20 cellular contexts compared by ENCODE assay signal in the genomic region with DNA sequence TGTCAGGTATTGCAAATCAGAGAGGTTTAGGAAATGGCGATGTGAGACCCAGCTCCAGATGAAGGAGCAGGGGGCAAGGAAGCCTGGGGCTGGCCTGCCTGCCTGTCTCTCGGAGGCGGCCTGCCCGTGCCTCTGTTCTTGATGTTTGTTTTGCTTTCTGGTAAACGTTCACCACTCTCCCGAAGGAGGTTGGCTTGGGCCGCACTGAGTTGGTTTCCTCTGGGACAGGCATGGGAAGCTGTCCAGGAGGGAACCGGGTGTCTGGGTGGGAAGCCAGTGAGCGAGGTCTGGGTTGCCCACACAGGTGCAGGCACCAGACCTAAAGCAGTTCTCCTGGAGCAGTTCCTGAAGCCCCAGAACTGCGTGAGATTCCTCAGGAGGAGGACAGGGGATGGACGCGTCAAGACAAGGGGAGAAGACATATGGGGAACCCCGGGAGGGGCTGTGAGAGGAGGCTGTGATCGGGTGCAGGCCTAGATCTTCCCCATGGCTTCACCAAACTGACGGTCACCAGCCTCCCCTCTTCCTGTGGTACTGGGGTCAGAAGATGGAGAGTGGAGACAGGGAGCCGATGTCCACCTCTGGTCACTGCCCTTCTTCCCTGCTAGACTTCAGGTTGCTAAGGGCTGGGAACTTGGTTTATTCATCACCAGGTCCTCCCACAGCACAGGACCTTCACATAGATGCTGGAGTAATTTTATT. TPM values are rescaled to one million over a fixed set of nuclear protein-coding genes. Genes with fewer than 3 reads are reported as not detected.
DNase-seq lines count a peak whose midpoint lies in the region; ATAC-seq and TF ChIP-seq lines count a peak whose summit lies in the region.
"Had no signal": no experiment of that assay in that cellular context is flagged by ENCODE, and none has a peak within 500 bp of the region (broad histone marks: within the 10 kb centered on the region; RNA-seq: fewer than 3 reads in every experiment).

No MANE protein-coding gene starts in this region.

- ATAC-seq in Right ventricle myocardium inferior = no peak
- ATAC-seq: activated naive CD8-positive, alpha-beta T cell treated with anti-CD3 and anti-CD28 coated beads, Interleukin-2, amount 50 U/mL, for 24 hours had no signal

- BruUV-seq in mammary epithelial cell (replicated peaks; lab: Mats Ljungman, UMichigan) = no TSS peak

- intact Hi-C loops in left ventricle myocardium inferior (cut with micrococcal nuclease) = no loop called here
- intact Hi-C loops in Right ventricle myocardium inferior (cut with DNase I) = no loop called here
- intact Hi-C loops in sigmoid colon (cut with DNase I) = no loop called here
- intact Hi-C loops in mammary epithelial cell (cut with micrococcal nuclease) = no loop called here

- dilution Hi-C loops in mammary epithelial cell (cut with HindIII; ENCODE audit: low sequenced_read_pairs) = no loop called here

- H3K36me3 ChIP-seq in left ventricle myocardium inferior (peaks cover 3% of the 10 kb centered on the region), fibroblast of lung (ENCODE audit: control insufficient read depth, insufficient read depth, low read length) (no peaks in the 10 kb centered on the region), sigmoid colon (peaks cover 0 to under 1% (median under 1%) of the 10 kb centered on the region in 4 donors), mammary epithelial cell (ENCODE audit: insufficient read depth, low read length) (peaks cover under 1% of the 10 kb centered on the region), BE2C (no peaks in the 10 kb centered on the region)

- TF ChIP-seq POLR2A in sigmoid colon (IDR thresholded peaks at IDR 0.05) = no peak

- H4K20me1 ChIP-seq in fibroblast of lung (ENCODE audit: control insufficient read depth, extremely low read depth, insufficient read depth, low read length) (no peaks in the 10 kb centered on the region), mammary epithelial cell (ENCODE audit: insufficient read depth, low read length) (no peaks in the 10 kb centered on the region)

- no peak overlapping the region for H3K9ac ChIP-seq in fibroblast of lung (ENCODE audit: insufficient read depth, low read length)
- H3K9ac ChIP-seq in mammary epithelial cell (ENCODE audit: insufficient read depth, low read length) = no peak overlapping the region
- H3K9ac ChIP-seq: KMS-11 had no signal

- TF ChIP-seq CTCF in left ventricle myocardium inferior (IDR thresholded peaks at IDR 0.05; ENCODE audit: borderline replicate concordance) = no peak
- TF ChIP-seq CTCF in fibroblast of lung (conservative IDR thresholded peaks at IDR 0.05 in 1 of 2, IDR thresholded peaks at IDR 0.05 in 1 of 2; ENCODE audit: low read depth in 1 of 2, low read length in 2 of 2) = no peak
- TF ChIP-seq CTCF in sigmoid colon (IDR thresholded peaks at IDR 0.05) = no peak
- no peak for TF ChIP-seq CTCF in mammary epithelial cell (conservative IDR thresholded peaks at IDR 0.05 in 1 of 2, IDR thresholded peaks at IDR 0.05 in 1 of 2; ENCODE audit: extremely low read depth in 1 of 2, insufficient read depth in 1 of 2, low read depth in 1 of 2, low read length in 2 of 2)
- TF ChIP-seq CTCF in BE2C (IDR thresholded peaks at IDR 0.05; ENCODE audit: low read depth, low read length) = no peak

- in situ Hi-C loops in mammary epithelial cell (cut with MboI; ENCODE audit: low sequenced_read_pairs in 2 of 2) = no loop called here

- peaks cover 65% of the 10 kb centered on the region for H3K79me2 ChIP-seq in fibroblast of lung (ENCODE audit: control insufficient read depth, insufficient read depth, low read length)
- H3K79me2 ChIP-seq in mammary epithelial cell (ENCODE audit: insufficient read depth, low read length) = peaks cover 76% of the 10 kb centered on the region

- TF ChIP-seq EP300 in sigmoid colon (IDR thresholded peaks at IDR 0.05) = no peak

- CTCF ChIA-PET in mammary epithelial cell (lab: Charles Lee; ENCODE audit: low non-redundant PET) = no interaction called here

- H3K27me3 ChIP-seq in left ventricle myocardium inferior (ENCODE audit: low read depth) (no peaks in the 10 kb centered on the region), fibroblast of lung (ENCODE audit: control insufficient read depth, insufficient read depth, low read length) (no peaks in the 10 kb centered on the region), sigmoid colon (no peaks in the 10 kb centered on the region), mammary epithelial cell (ENCODE audit: insufficient read depth, low read length) (no peaks in the 10 kb centered on the region), BE2C (peaks cover 36% of the 10 kb centered on the region)
- H3K27me3 ChIP-seq: hepatocyte, tibial nerve had no signal

- H3K4me3 ChIP-seq in left ventricle myocardium inferior (no peak overlapping the region), fibroblast of lung (replicated peaks in 1 of 4; ENCODE audit: control extremely low read depth in 1 of 4, insufficient read depth in 1 of 4, low read depth in 3 of 4, low read length in 4 of 4) (no peak overlapping the region), sigmoid colon (no peak overlapping the region), mammary epithelial cell (replicated peaks in 1 of 3; ENCODE audit: insufficient read depth in 1 of 3, low read depth in 2 of 3, low read length in 3 of 3) (no peak overlapping the region), BE2C (ENCODE audit: low read depth, low read length) (no peak overlapping the region)
- H3K4me3 ChIP-seq: hepatocyte, tibial nerve had no signal

- H3K4me2 ChIP-seq in fibroblast of lung (ENCODE audit: extremely low read depth, insufficient read depth, low read length) (no peak overlapping the region), mammary epithelial cell (ENCODE audit: insufficient read depth, low read depth, low read length) (no peak overlapping the region)
- H3K4me2 ChIP-seq: hepatocyte, KMS-11 had no signal

- H3K27ac ChIP-seq in left ventricle myocardium inferior (replicated peaks) (peak overlapping the region; percentile 47), fibroblast of lung (ENCODE audit: insufficient read depth, low read length) (peak overlapping the region; percentile 49), sigmoid colon (peak overlapping the region; percentile 88 to 100 (median 94)), mammary epithelial cell (ENCODE audit: insufficient read depth, low read depth, low read length) (no peak overlapping the region)
- H3K27ac ChIP-seq: hepatocyte, KMS-11 had no signal

- H2AFZ ChIP-seq in fibroblast of lung (ENCODE audit: low read length) = no peak overlapping the region
- H2AFZ ChIP-seq in mammary epithelial cell (ENCODE audit: low read depth, low read length) = no peak overlapping the region
- H2AFZ ChIP-seq: hepatocyte had no signal

- WGBS in sigmoid colon, 2 donors = 82 to 90% methylated on average over 16 of the region's 16 CpGs
- WGBS in mammary epithelial cell (ENCODE audit: low coverage, missing lambda C conversion rate) = 93% methylated on average over 16 of the region's 16 CpGs

- DNase-seq in left ventricle myocardium inferior (no peak), Right ventricle myocardium inferior (ENCODE audit: missing footprints) (no peak), fibroblast of lung (ENCODE audit: low read depth in 2 of 2) (no peak), sigmoid colon (peak; percentile 78), mammary epithelial cell (no peak), BE2C (no peak), hippocampal formation (lab: John Stamatoyannopoulos, UW) (no peak)
- DNase-seq in stimulated activated CD4-positive, alpha-beta T cell treated with anti-CD3 and anti-CD28 coated beads, Interleukin-12 subunit alpha, Interleukin-12 subunit beta, amount 100 ng/mL, for 4 hours = no peak
- DNase-seq: activated CD4-positive, alpha-beta T cell treated with anti-CD3 and anti-CD28 coated beads for 48 hours; activated naive CD8-positive, alpha-beta T cell treated with anti-CD3 and anti-CD28 coated beads, Interleukin-2, amount 50 U/mL, for 24 hours; C1 segment of cervical spinal cord; effector memory CD4-positive, alpha-beta T cell; mesendoderm; NCI-H2029 treated with DMSO at 0.1 percent for 48 hours; NCI-H446 treated with DMSO at 0.1 percent for 48 hours; nephron progenitor cell; SW 1271 had no signal

- peaks cover 100% of the 10 kb centered on the region for H3K4me1 ChIP-seq in left ventricle myocardium inferior
- H3K4me1 ChIP-seq in fibroblast of lung (ENCODE audit: control insufficient read depth, extremely low read depth, insufficient read depth, low read length) = peaks cover 41% of the 10 kb centered on the region
- peaks cover 0 to 100% (median 98%) of the 10 kb centered on the region in 4 donors for H3K4me1 ChIP-seq in sigmoid colon
- H3K4me1 ChIP-seq in mammary epithelial cell (ENCODE audit: insufficient read depth, low read length) = peaks cover 17% of the 10 kb centered on the region
- no peaks in the 10 kb centered on the region for H3K4me1 ChIP-seq in BE2C

- H3K9me3 ChIP-seq in left ventricle myocardium inferior (replicated peaks) (no peaks in the 10 kb centered on the region), fibroblast of lung (ENCODE audit: control insufficient read depth, insufficient read depth, low read depth, low read length) (no peaks in the 10 kb centered on the region), sigmoid colon (no peaks in the 10 kb centered on the region), mammary epithelial cell (replicated peaks; ENCODE audit: insufficient read depth, low read length) (no peaks in the 10 kb centered on the region), BE2C (no peaks in the 10 kb centered on the region)
- H3K9me3 ChIP-seq: tibial nerve had no signal

RNA-seq across cellular contexts. Expression of a gene that starts 15.2 kb away (rescaled TPM):
- total RNA-seq in left ventricle myocardium inferior (117 TPM), Right ventricle myocardium inferior (126 TPM), fibroblast of lung (93.1 and 123 TPM in 2 replicates), sigmoid colon (1,000 to 10,000 TPM in 1 of 4 donors, 100 to 1,000 TPM in 3; 306 to 1,039 (median 489) TPM), mammary epithelial cell (10 to 100 TPM; 74.9 to 94.2 TPM)
- polyA plus RNA-seq in fibroblast of lung (43.8 and 463 TPM in 2 replicates), sigmoid colon (10 to 100 TPM; 24.0 to 83.5 (median 25.2) TPM), mammary epithelial cell (119 TPM)
- polyA plus RNA-seq in fibroblast of lung (2012) = 52.1 and 712 TPM in 2 replicates
- polyA minus RNA-seq in fibroblast of lung (ENCODE audit: low replicate concordance) (56.9 and 841 TPM in 2 replicates), mammary epithelial cell (78.3 TPM)
- polyA plus RNA-seq in BE2C (2012; ENCODE audit: insufficient read depth, insufficient read length, low read depth) = 11.5 TPM

RNA-seq across cellular contexts. Expression of a gene that starts 15.3 kb away (rescaled TPM):
- total RNA-seq in left ventricle myocardium inferior (120 TPM), Right ventricle myocardium inferior (128 TPM), fibroblast of lung (34.0 and 57.5 TPM in 2 replicates), sigmoid colon (100 to 1,000 TPM; 235 to 598 (median 350) TPM), mammary epithelial cell (10 to 100 TPM; 40.9 to 89.0 TPM)
- polyA plus RNA-seq in fibroblast of lung (18.4 and 607 TPM in 2 replicates), sigmoid colon (10 to 100 TPM in 2 of 3 donors, 1 to 10 TPM in 1; 9.2 to 60.5 (median 10.8) TPM), mammary epithelial cell (28.1 TPM)
- 19.5 and 691 TPM in 2 replicates for polyA plus RNA-seq in fibroblast of lung (2012)
- polyA minus RNA-seq in fibroblast of lung (ENCODE audit: low replicate concordance) (30.9 and 567 TPM in 2 replicates), mammary epithelial cell (57.7 TPM)
- polyA plus RNA-seq in BE2C (2012; ENCODE audit: insufficient read depth, insufficient read length, low read depth) = 4.1 TPM
